27 cellular contexts compared by ENCODE assay signal in the genomic region with DNA sequence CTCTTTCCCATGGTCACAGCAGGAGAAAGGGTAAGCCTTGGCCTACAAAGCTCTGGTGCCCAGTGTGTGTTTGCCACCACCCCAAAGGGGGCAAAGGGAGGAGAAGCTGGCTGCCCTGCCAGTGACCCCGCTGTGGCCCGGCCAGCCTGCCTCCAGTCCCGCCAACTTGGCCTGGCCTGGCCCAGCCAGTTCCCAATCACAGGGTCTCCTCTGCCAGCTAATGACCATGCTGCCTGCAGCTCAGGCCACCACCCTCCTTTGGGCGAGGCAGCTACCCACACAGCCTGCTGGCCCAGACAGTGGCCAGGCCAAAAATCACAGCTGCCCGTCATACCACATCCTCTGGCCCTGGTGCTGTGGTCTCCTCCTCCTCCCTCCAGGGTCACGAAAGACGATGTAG. TPM values are rescaled to one million over a fixed set of nuclear protein-coding genes. Genes with fewer than 3 reads are reported as not detected.
DNase-seq lines count a peak whose midpoint lies in the region; ATAC-seq lines count a peak whose summit lies in the region.
"Had no signal": no experiment of that assay in that cellular context is flagged by ENCODE, and none has a peak within 500 bp of the region (broad histone marks: within the 10 kb centered on the region; RNA-seq: fewer than 3 reads in every experiment).

No MANE protein-coding gene starts in this region.

- no peak overlapping the region for H3K27ac ChIP-seq in CD8-positive, alpha-beta memory T cell (ENCODE audit: low read depth, low read length)
- H3K27ac ChIP-seq: BLaER1, body of pancreas, Peyer's patch, stomach, transverse colon had no signal

- POLR2A ChIA-PET in CD8-positive, alpha-beta memory T cell (lab: Charles Lee): no interaction called here

- H3K9me3 Mint-ChIP-seq in central memory CD8-positive, alpha-beta T cell: no peaks in the 10 kb centered on the region
- no peaks in the 10 kb centered on the region for H3K9me3 Mint-ChIP-seq in stimulated activated effector memory CD8-positive, alpha-beta T cell treated with anti-CD3 and anti-CD28 coated beads, Interleukin-12 subunit alpha, Interleukin-12 subunit beta, amount 100 ng/mL, for 72 hours
- H3K9me3 Mint-ChIP-seq in CD8-positive, alpha-beta memory T cell: no peaks in the 10 kb centered on the region
- H3K9me3 Mint-ChIP-seq: activated CD4-positive, alpha-beta memory T cell treated with anti-CD3 and anti-CD28 coated beads, Interleukin-2, amount 10 ng/mL, durations not matched to agents 7 days and 5 days; activated naive CD4-positive, alpha-beta T cell treated with anti-CD3 and anti-CD28 coated beads for 36 hours; immature natural killer cell; naive thymus-derived CD8-positive, alpha-beta T cell had no signal

- peaks cover 6% of the 10 kb centered on the region for H3K36me3 Mint-ChIP-seq in central memory CD8-positive, alpha-beta T cell (ENCODE audit: insufficient read depth)
- no peaks in the 10 kb centered on the region for H3K36me3 Mint-ChIP-seq in stimulated activated effector memory CD8-positive, alpha-beta T cell treated with anti-CD3 and anti-CD28 coated beads, Interleukin-12 subunit alpha, Interleukin-12 subunit beta, amount 100 ng/mL, for 72 hours
- peaks cover 0 to 2% (median 1%) of the 10 kb centered on the region in 3 donors for H3K36me3 Mint-ChIP-seq in CD8-positive, alpha-beta memory T cell
- H3K36me3 Mint-ChIP-seq: mesothelial cell of epicardium; naive thymus-derived CD8-positive, alpha-beta T cell had no signal

- H3K27me3 ChIP-seq in CD8-positive, alpha-beta memory T cell (ENCODE audit: insufficient read depth, low read length, poor library complexity, severe bottlenecking): no peaks in the 10 kb centered on the region
- H3K27me3 ChIP-seq: body of pancreas, Peyer's patch had no signal

- ATAC-seq in central memory CD8-positive, alpha-beta T cell (replicated peaks; ENCODE audit: extremely low read depth, poor library complexity, severe bottlenecking): no peak
- no peak for ATAC-seq in stimulated activated effector memory CD8-positive, alpha-beta T cell treated with anti-CD3 and anti-CD28 coated beads, Interleukin-12 subunit alpha, Interleukin-12 subunit beta, amount 100 ng/mL, for 72 hours
- ATAC-seq: body of pancreas; naive thymus-derived CD8-positive, alpha-beta T cell had no signal

- no peak overlapping the region for H3K4me3 ChIP-seq in CD8-positive, alpha-beta memory T cell (ENCODE audit: low read length)
- H3K4me3 ChIP-seq: BLaER1, body of pancreas, Peyer's patch, smooth muscle cell, stomach, transverse colon had no signal

- H3K4me1 Mint-ChIP-seq in central memory CD8-positive, alpha-beta T cell: peaks cover 63% of the 10 kb centered on the region
- peaks cover 59% of the 10 kb centered on the region for H3K4me1 Mint-ChIP-seq in stimulated activated effector memory CD8-positive, alpha-beta T cell treated with anti-CD3 and anti-CD28 coated beads, Interleukin-12 subunit alpha, Interleukin-12 subunit beta, amount 100 ng/mL, for 72 hours
- H3K4me1 Mint-ChIP-seq in CD8-positive, alpha-beta memory T cell: peaks cover 33 to 75% (median 58%) of the 10 kb centered on the region in 3 donors

- no peaks in the 10 kb centered on the region for H3K27me3 Mint-ChIP-seq in central memory CD8-positive, alpha-beta T cell
- peaks cover 0 to 4% of the 10 kb centered on the region in 2 donors for H3K27me3 Mint-ChIP-seq in CD8-positive, alpha-beta memory T cell
- H3K27me3 Mint-ChIP-seq: naive thymus-derived CD8-positive, alpha-beta T cell had no signal

- H3K9me3 ChIP-seq in CD8-positive, alpha-beta memory T cell (ENCODE audit: low read length): no peaks in the 10 kb centered on the region
- H3K9me3 ChIP-seq: body of pancreas, Peyer's patch, stomach, transverse colon had no signal

- H3K4me3 Mint-ChIP-seq in central memory CD8-positive, alpha-beta T cell: no peak overlapping the region
- H3K4me3 Mint-ChIP-seq in stimulated activated effector memory CD8-positive, alpha-beta T cell treated with anti-CD3 and anti-CD28 coated beads, Interleukin-12 subunit alpha, Interleukin-12 subunit beta, amount 100 ng/mL, for 72 hours: no peak overlapping the region
- no peak overlapping the region for H3K4me3 Mint-ChIP-seq in CD8-positive, alpha-beta memory T cell
- H3K4me3 Mint-ChIP-seq: activated CD4-positive, alpha-beta memory T cell treated with anti-CD3 and anti-CD28 coated beads, Interleukin-2, amount 10 ng/mL, durations not matched to agents 7 days and 5 days; activated naive CD4-positive, alpha-beta T cell treated with anti-CD3 and anti-CD28 coated beads for 36 hours; immature natural killer cell; mesothelial cell of epicardium had no signal

- H3K27ac Mint-ChIP-seq in central memory CD8-positive, alpha-beta T cell (ENCODE audit: low read depth): peak overlapping the region; percentile 53
- H3K27ac Mint-ChIP-seq in stimulated activated effector memory CD8-positive, alpha-beta T cell treated with anti-CD3 and anti-CD28 coated beads, Interleukin-12 subunit alpha, Interleukin-12 subunit beta, amount 100 ng/mL, for 72 hours: peak overlapping the region; percentile 80
- H3K27ac Mint-ChIP-seq in CD8-positive, alpha-beta memory T cell: peak overlapping the region in 2 of 8 donors; percentile 60 to 74
- H3K27ac Mint-ChIP-seq: activated CD4-positive, alpha-beta memory T cell treated with anti-CD3 and anti-CD28 coated beads, Interleukin-2, amount 10 ng/mL, durations not matched to agents 7 days and 5 days; activated naive CD4-positive, alpha-beta T cell treated with anti-CD3 and anti-CD28 coated beads for 36 hours; mesothelial cell of epicardium had no signal

- no peaks in the 10 kb centered on the region for H3K36me3 ChIP-seq in CD8-positive, alpha-beta memory T cell (ENCODE audit: insufficient read depth, low read length)
- H3K36me3 ChIP-seq: Peyer's patch, stomach, transverse colon had no signal

- DNase-seq in GM03348 (ENCODE audit: low spot score) (peak; percentile 40), medulla oblongata (ENCODE audit: extremely low spot score) (peak; percentile 33), DMS114 treated with DMSO at 0.1 percent for 48 hours (lab: John Stamatoyannopoulos, UW; ENCODE audit: unreplicated experiment) (no peak), HUDEP-2 (lab: John Stamatoyannopoulos, UW; ENCODE audit: unreplicated experiment in 76 of 76) (no peak)
- DNase-seq in central memory CD8-positive, alpha-beta T cell (ENCODE audit: low spot score in 2 of 2): no peak
- no peak for DNase-seq in stimulated activated effector memory CD8-positive, alpha-beta T cell treated with anti-CD3 and anti-CD28 coated beads, Interleukin-12 subunit alpha, Interleukin-12 subunit beta, amount 100 ng/mL, for 72 hours (ENCODE audit: low spot score in 2 of 2)
- DNase-seq in activated naive CD4-positive, alpha-beta T cell (lab: John Stamatoyannopoulos, UW): no peak
- DNase-seq in CD8-positive, alpha-beta memory T cell: no peak
- DNase-seq: activated CD4-positive, alpha-beta memory T cell treated with anti-CD3 and anti-CD28 coated beads, Interleukin-2, amount 10 ng/mL, durations not matched to agents 7 days and 5 days; activated CD8-positive, alpha-beta memory T cell treated with anti-CD3 and anti-CD28 coated beads, Interleukin-2, amount 50 U/mL, for 4 hours; activated naive CD4-positive, alpha-beta T cell treated with anti-CD3 and anti-CD28 coated beads for 36 hours; body of pancreas; cerebellar nuclear complex; DMS53; immature natural killer cell; naive thymus-derived CD8-positive, alpha-beta T cell; NCI-H1092; NCI-H187; NCI-H446 treated with DMSO at 0.1 percent for 48 hours; Peyer's patch; SHP77 treated with DMSO at 0.1 percent for 48 hours; stimulated activated CD4-positive, alpha-beta T cell treated with anti-CD3 and anti-CD28 coated beads, Interleukin-1b, Interleukin-23, amount 100 ng/mL, for 48 hours; stomach; transverse colon had no signal

- peaks cover 26% of the 10 kb centered on the region for H3K4me1 ChIP-seq in CD8-positive, alpha-beta memory T cell (ENCODE audit: insufficient read depth, low read length)

- CTCF ChIA-PET in CD8-positive, alpha-beta memory T cell (lab: Charles Lee): interaction anchor here (2.2 to 17.2 kb wide), 2 partner anchors 11 to 77 kb away, joined by 9 to 212 read pairs; no protein-coding TSS in a partner anchor

RNA-seq across cellular contexts. Expression of gene GDPD5, which starts 5.1 kb away (rescaled TPM):
- total RNA-seq in CD8-positive, alpha-beta memory T cell: 1 to 10 TPM; 8.9 to 9.1 TPM
- 10.4 TPM for polyA plus RNA-seq in CD8-positive, alpha-beta memory T cell

RNA-seq across cellular contexts. Expression of gene SERPINH1, which starts 41.4 kb away (rescaled TPM):
- 10 to 100 TPM; 20.7 to 21.1 TPM for total RNA-seq in CD8-positive, alpha-beta memory T cell
- 8.4 TPM for polyA plus RNA-seq in CD8-positive, alpha-beta memory T cell

Comparison
In these comparisons a context has a peak if more than half of its experiments do, and no peak if none do; other contexts are left out.
1. DNase-seq: peak in GM03348 (single experiment) and medulla oblongata (single experiment); none in central memory CD8-positive, alpha-beta T cell (0 of 2), stimulated activated effector memory CD8-positive, alpha-beta T cell treated with anti-CD3 and anti-CD28 coated beads, Interleukin-12 subunit alpha, Interleukin-12 subunit beta, amount 100 ng/mL, for 72 hours (0 of 2), DMS114 treated with DMSO at 0.1 percent for 48 hours (single experiment), activated naive CD4-positive, alpha-beta T cell (0 of 4), CD8-positive, alpha-beta memory T cell (0 of 5) and HUDEP-2 (0 of 76).